Comparison of ENCODE assay signal across 9 cellular contexts in genomic region chr15:69719527-69719926, GRCh38.
DNase-seq lines count a peak whose midpoint lies in the region; ATAC-seq and TF ChIP-seq lines count a peak whose summit lies in the region.
"Had no signal": no experiment of that assay in that cellular context is flagged by ENCODE, and none has a peak within 500 bp of the region (broad histone marks: within the 10 kb centered on the region; RNA-seq: fewer than 3 reads in every experiment).

No MANE protein-coding gene starts in this region.

- peaks cover 38% of the 10 kb centered on the region for H3K4me1 Mint-ChIP-seq in memory B cell
- H3K4me1 Mint-ChIP-seq in nephron progenitor cell = peaks cover 12% of the 10 kb centered on the region

- H2AFZ ChIP-seq in osteoblast (ENCODE audit: low read length) = no peak overlapping the region
- H2AFZ ChIP-seq: parathyroid adenoma had no signal

- H3K27ac ChIP-seq in heart right ventricle (peak overlapping the region in 2 of 10 donors; percentile 21 to 91), left ventricle myocardium inferior (replicated peaks) (no peak overlapping the region), upper lobe of right lung (peak overlapping the region; percentile 42), osteoblast (ENCODE audit: low read depth, low read length) (no peak overlapping the region)
- H3K27ac ChIP-seq: parathyroid adenoma had no signal

- H3K9me3 ChIP-seq in heart right ventricle (no peaks in the 10 kb centered on the region), left ventricle myocardium inferior (replicated peaks) (no peaks in the 10 kb centered on the region), upper lobe of right lung (no peaks in the 10 kb centered on the region), osteoblast (ENCODE audit: low read depth, low read length) (no peaks in the 10 kb centered on the region)

- ATAC-seq in heart right ventricle (peak in 6 of 8 donors; percentile 34 to 72 (median 62)), memory B cell (ENCODE audit: low read depth) (peak; percentile 93), upper lobe of right lung (peak; percentile 73)

- H3K4me1 ChIP-seq in heart right ventricle (peaks cover 0 to 88% (median 0%) of the 10 kb centered on the region in 9 donors), left ventricle myocardium inferior (no peaks in the 10 kb centered on the region), upper lobe of right lung (peaks cover 21% of the 10 kb centered on the region), osteoblast (ENCODE audit: insufficient read depth, low read length) (peaks cover 5% of the 10 kb centered on the region)
- H3K4me1 ChIP-seq: parathyroid adenoma had no signal

- TF ChIP-seq CTCF in heart right ventricle (IDR thresholded peaks at IDR 0.05) = no peak
- no peak for TF ChIP-seq CTCF in left ventricle myocardium inferior (IDR thresholded peaks at IDR 0.05; ENCODE audit: borderline replicate concordance)
- no peak for TF ChIP-seq CTCF in upper lobe of right lung (IDR thresholded peaks at IDR 0.05)
- TF ChIP-seq CTCF in nephron progenitor cell (IDR thresholded peaks at IDR 0.05) = no peak
- TF ChIP-seq CTCF in osteoblast (IDR thresholded peaks at IDR 0.05; ENCODE audit: extremely low read depth, low read depth, low read length) = no peak

- H3K9me3 Mint-ChIP-seq in memory B cell (no peaks in the 10 kb centered on the region), nephron progenitor cell (no peaks in the 10 kb centered on the region)

- 63 to 68% methylated on average over 4 of the region's 4 CpGs for WGBS in heart right ventricle, 2 donors

- H3K4me3 ChIP-seq in heart right ventricle (no peak overlapping the region), left ventricle myocardium inferior (no peak overlapping the region), upper lobe of right lung (no peak overlapping the region), osteoblast (ENCODE audit: insufficient read depth, low read length) (no peak overlapping the region)

- no peak overlapping the region for H3K4me2 ChIP-seq in osteoblast (ENCODE audit: insufficient read depth, low read length)

- DNase-seq in heart right ventricle (peak in 1 of 2 donors; percentile 21), left ventricle myocardium inferior (no peak), activated T-cell treated with anti-CD3 and anti-CD28 coated beads for 24 hours (ENCODE audit: low read depth) (peak; percentile 54), memory B cell (ENCODE audit: low spot score in 2 of 2) (peak; percentile 23 to 55), upper lobe of right lung (no peak), nephron progenitor cell (no peak), osteoblast (ENCODE audit: insufficient read length, low spot score, missing footprints) (no peak), NCI-H345 treated with DMSO at 0.1 percent for 48 hours (lab: John Stamatoyannopoulos, UW; ENCODE audit: unreplicated experiment) (no peak)

- intact Hi-C loops in heart right ventricle (cut with DNase I) (no loop called here), left ventricle myocardium inferior (cut with micrococcal nuclease) (no loop called here), upper lobe of right lung (cut with DNase I) (no loop called here)

- H3K27me3 Mint-ChIP-seq in memory B cell (peaks cover under 1% of the 10 kb centered on the region), nephron progenitor cell (ENCODE audit: low read depth, poor library complexity) (peaks cover 14% of the 10 kb centered on the region)

- H4K20me1 ChIP-seq in osteoblast (ENCODE audit: insufficient read depth, low read length) = no peaks in the 10 kb centered on the region

- no peak overlapping the region for H3K4me3 Mint-ChIP-seq in memory B cell
- no peak overlapping the region for H3K4me3 Mint-ChIP-seq in nephron progenitor cell

- no peaks in the 10 kb centered on the region for H3K79me2 ChIP-seq in osteoblast (ENCODE audit: insufficient read depth, low read length)
- H3K79me2 ChIP-seq: parathyroid adenoma had no signal

- H3K36me3 ChIP-seq in heart right ventricle (no peaks in the 10 kb centered on the region), left ventricle myocardium inferior (no peaks in the 10 kb centered on the region), upper lobe of right lung (no peaks in the 10 kb centered on the region), osteoblast (ENCODE audit: insufficient read depth, low read length) (no peaks in the 10 kb centered on the region)

- H3K36me3 Mint-ChIP-seq in memory B cell = no peaks in the 10 kb centered on the region
- H3K36me3 Mint-ChIP-seq in nephron progenitor cell (ENCODE audit: low read depth) = no peaks in the 10 kb centered on the region

- H3K27ac Mint-ChIP-seq in memory B cell (peak overlapping the region; percentile 79), nephron progenitor cell (no peak overlapping the region)

- H3K27me3 ChIP-seq in heart right ventricle = peaks cover 0 to 29% (median 4%) of the 10 kb centered on the region in 7 donors
- H3K27me3 ChIP-seq in left ventricle myocardium inferior (ENCODE audit: low read depth) = peaks cover 88% of the 10 kb centered on the region
- no peaks in the 10 kb centered on the region for H3K27me3 ChIP-seq in upper lobe of right lung
- peaks cover 33% of the 10 kb centered on the region for H3K27me3 ChIP-seq in osteoblast (ENCODE audit: insufficient read depth, low read length)

Comparison
In these comparisons a context has a peak if more than half of its experiments do, and no peak if none do; other contexts are left out.
1. DNase-seq: peak in activated T-cell treated with anti-CD3 and anti-CD28 coated beads for 24 hours (single experiment) and memory B cell (2 of 2); none in left ventricle myocardium inferior (single experiment), upper lobe of right lung (single experiment), nephron progenitor cell (single experiment), osteoblast (single experiment) and NCI-H345 treated with DMSO at 0.1 percent for 48 hours (single experiment).
2. Peak in every context shown above with its lines, with median percentiles within 50 percentile points of each other: ATAC-seq.